8 cellular contexts compared by ENCODE assay signal in the genomic region with DNA sequence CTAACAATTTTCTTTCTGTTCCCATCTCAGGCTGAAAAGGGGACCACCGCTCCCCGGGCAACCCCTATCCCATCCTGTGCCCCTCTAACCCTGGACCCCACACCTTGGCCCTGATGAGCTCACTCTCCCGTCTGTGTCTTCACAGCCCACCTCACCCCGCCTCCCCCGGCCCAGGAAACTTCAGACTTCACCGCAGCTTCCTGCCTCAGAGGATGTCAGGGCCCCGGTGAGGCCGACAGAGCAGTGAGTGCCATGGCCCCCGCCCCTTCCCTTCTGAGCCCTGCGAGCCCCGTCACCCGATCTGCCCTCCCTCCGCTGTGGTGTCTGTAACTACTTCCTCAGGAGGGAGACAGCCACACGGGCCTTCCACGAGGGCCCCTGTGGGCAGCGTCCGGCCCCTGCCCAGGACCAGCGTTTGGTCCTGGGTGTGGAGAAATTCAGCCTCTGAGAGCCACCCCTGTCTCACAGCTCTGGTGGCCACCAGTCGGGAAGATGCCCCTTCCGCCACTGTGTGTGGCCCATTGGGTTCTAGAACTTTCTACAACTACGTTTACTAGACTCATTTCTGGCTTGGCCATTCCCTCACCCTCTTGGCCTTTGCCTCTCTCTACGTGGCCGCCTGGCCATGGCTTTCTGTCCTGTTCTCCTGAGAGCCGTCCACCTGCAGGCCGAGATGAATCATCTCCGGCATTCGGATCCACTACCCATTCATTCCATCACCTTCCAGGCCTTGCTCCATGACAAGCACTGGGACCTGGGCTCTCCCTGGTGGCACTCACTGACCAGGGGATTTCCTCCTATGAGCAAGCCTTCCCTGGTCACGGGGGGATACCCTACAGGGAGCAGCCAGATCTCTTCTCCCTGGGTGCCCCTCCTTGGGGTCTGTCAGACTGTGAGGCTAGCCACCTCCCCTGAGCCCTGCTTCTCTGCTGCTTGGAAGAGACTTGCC. TPM values are rescaled to one million over a fixed set of nuclear protein-coding genes. Genes with fewer than 3 reads are reported as not detected.
DNase-seq lines count a peak whose midpoint lies in the region; ATAC-seq and TF ChIP-seq lines count a peak whose summit lies in the region.

No MANE protein-coding gene starts in this region.

- no peaks in the 10 kb centered on the region for H3K9me2 ChIP-seq in Loucy (replicated peaks; ENCODE audit: low read depth, low read length)

- peaks cover 15 to 23% of the 10 kb centered on the region in 2 donors for H3K36me3 Mint-ChIP-seq in CD14-positive monocyte

- H4K20me1 ChIP-seq in Loucy (ENCODE audit: insufficient read depth, low read length, poor library complexity, severe bottlenecking): peaks cover 29% of the 10 kb centered on the region

- no peaks in the 10 kb centered on the region for H3K27me3 ChIP-seq in Loucy (ENCODE audit: insufficient read depth, low read length, poor library complexity, severe bottlenecking)

- H3K4me1 Mint-ChIP-seq in CD14-positive monocyte: peaks cover 77% of the 10 kb centered on the region

- H3K27me3 Mint-ChIP-seq in CD14-positive monocyte (ENCODE audit: low read depth in 3 of 3): peaks cover 0 to 3% (median 0%) of the 10 kb centered on the region in 3 donors

- peaks cover 62% of the 10 kb centered on the region for H3K4me1 ChIP-seq in Loucy (ENCODE audit: insufficient read depth, low read length, poor library complexity, severe bottlenecking)

- peak overlapping the region; percentile 95 for H3K4me2 ChIP-seq in Loucy (ENCODE audit: low read depth, low read length, poor library complexity, severe bottlenecking)

- peaks cover 74% of the 10 kb centered on the region for H3K79me2 ChIP-seq in Loucy (ENCODE audit: insufficient read depth, low read length)

- peak; percentile 43 for ATAC-seq in GM21515 (IDR thresholded peaks at IDR 0.05; ENCODE audit: unreplicated experiment)
- ATAC-seq in Right ventricle myocardium superior (ENCODE audit: poor library complexity): no peak

- H3K9me3 ChIP-seq in Loucy (ENCODE audit: insufficient read depth, low read depth, low read length): no peaks in the 10 kb centered on the region

- peaks cover 0 to 2% (median 0%) of the 10 kb centered on the region in 7 donors for H3K9me3 Mint-ChIP-seq in CD14-positive monocyte

- intact Hi-C loops in CD14-positive monocyte (cut with micrococcal nuclease): loop anchor here (5.0 to 10.0 kb wide), 4 partner anchors 93 to 295 kb away; partner anchors contain the start of gene ORAI1 (in 1 of the 2)
- intact Hi-C loops in Right ventricle myocardium superior (cut with DNase I): loop anchor here (5.0 kb wide), 1 partner anchor 93 kb away; no protein-coding TSS in a partner anchor

- H3F3A ChIP-seq in Loucy (ENCODE audit: low read depth): peaks cover 3% of the 10 kb centered on the region; the same call in 1 of the 2 replicates

- peak overlapping the region; percentile 74 to 89 for H3K4me3 Mint-ChIP-seq in CD14-positive monocyte

- TF ChIP-seq CTCF in CD14-positive monocyte (IDR thresholded peaks at IDR 0.05) (no peak), Loucy (conservative IDR thresholded peaks at IDR 0.05; ENCODE audit: low read length) (no peak)

- peak; percentile 95 for DNase-seq in CD14-positive monocyte (ENCODE audit: low spot score)
- DNase-seq in activated CD8-positive, alpha-beta memory T cell treated with anti-CD3 and anti-CD28 coated beads for 4 hours (ENCODE audit: low read depth in 2 of 2): peak; percentile 91 to 92
- peak; percentile 86 for DNase-seq in Right ventricle myocardium superior
- DNase-seq in stimulated activated CD4-positive, alpha-beta T cell treated with anti-CD3 and anti-CD28 coated beads, Interleukin-1b, Interleukin-23, amount 100 ng/mL, for 24 hours (ENCODE audit: low read depth in 4 of 4, low spot score in 1 of 4): peak in 3 of 4 experiments; percentile 74 to 91 (median 86)
- no peak for DNase-seq in NCI-H1417 treated with DMSO at 0.1 percent for 48 hours (lab: John Stamatoyannopoulos, UW)
- no peak for DNase-seq in COLO668 (lab: John Stamatoyannopoulos, UW; ENCODE audit: unreplicated experiment)

- peak overlapping the region; percentile 72 for H3K4me3 ChIP-seq in Loucy (ENCODE audit: low read length, poor library complexity, severe bottlenecking)

- peak overlapping the region; percentile 98 to 100 (median 100) for H3K27ac Mint-ChIP-seq in CD14-positive monocyte

- peak overlapping the region; percentile 77 for H3K9ac ChIP-seq in Loucy (ENCODE audit: low read depth, low read length, poor library complexity, severe bottlenecking)

- peaks cover 5% of the 10 kb centered on the region; the same call in 1 of the 2 replicates for H3K36me3 ChIP-seq in Loucy (ENCODE audit: insufficient read depth, low read length)

- 0 out of 2 replicates have a peak overlapping the region, but pooled peaks have one; percentile 12 for H2AFZ ChIP-seq in Loucy (ENCODE audit: low read length)

RNA-seq across cellular contexts. Expression of gene RHOF, which starts 3.4 kb away (rescaled TPM):
- polyA plus RNA-seq in CD14-positive monocyte: 10 to 100 TPM in 1 of 2 donors, 1 to 10 TPM in 1; 7.1 to 13.6 TPM
- total RNA-seq in Right ventricle myocardium superior: 41.8 TPM

RNA-seq across cellular contexts. Expression of gene SETD1B, which starts 13.7 kb away (rescaled TPM):
- under 1 TPM; 0.28 to 0.60 TPM for polyA plus RNA-seq in CD14-positive monocyte
- 8.6 TPM for total RNA-seq in Right ventricle myocardium superior

Comparison
In these comparisons a context has a peak if more than half of its experiments do, and no peak if none do; other contexts are left out.
1. DNase-seq: peak in CD14-positive monocyte (single experiment), activated CD8-positive, alpha-beta memory T cell treated with anti-CD3 and anti-CD28 coated beads for 4 hours (2 of 2), Right ventricle myocardium superior (single experiment) and stimulated activated CD4-positive, alpha-beta T cell treated with anti-CD3 and anti-CD28 coated beads, Interleukin-1b, Interleukin-23, amount 100 ng/mL, for 24 hours (3 of 4); none in NCI-H1417 treated with DMSO at 0.1 percent for 48 hours (single experiment) and COLO668 (single experiment).